Comparison of ENCODE assay signal across 1 cellular context in genomic region chr11:69337211-69337721, GRCh38.
TF ChIP-seq lines count a peak whose summit lies in the region.

No MANE protein-coding gene starts in this region.

TF ChIP-seq in SK-N-SH treated with all-trans-retinoic acid at 6 μM for 48 hours, 23 proteins besides CTCF, POLR2A, EP300 and RAD21 (continued from another document):
- TF ChIP-seq, protein P1, sequence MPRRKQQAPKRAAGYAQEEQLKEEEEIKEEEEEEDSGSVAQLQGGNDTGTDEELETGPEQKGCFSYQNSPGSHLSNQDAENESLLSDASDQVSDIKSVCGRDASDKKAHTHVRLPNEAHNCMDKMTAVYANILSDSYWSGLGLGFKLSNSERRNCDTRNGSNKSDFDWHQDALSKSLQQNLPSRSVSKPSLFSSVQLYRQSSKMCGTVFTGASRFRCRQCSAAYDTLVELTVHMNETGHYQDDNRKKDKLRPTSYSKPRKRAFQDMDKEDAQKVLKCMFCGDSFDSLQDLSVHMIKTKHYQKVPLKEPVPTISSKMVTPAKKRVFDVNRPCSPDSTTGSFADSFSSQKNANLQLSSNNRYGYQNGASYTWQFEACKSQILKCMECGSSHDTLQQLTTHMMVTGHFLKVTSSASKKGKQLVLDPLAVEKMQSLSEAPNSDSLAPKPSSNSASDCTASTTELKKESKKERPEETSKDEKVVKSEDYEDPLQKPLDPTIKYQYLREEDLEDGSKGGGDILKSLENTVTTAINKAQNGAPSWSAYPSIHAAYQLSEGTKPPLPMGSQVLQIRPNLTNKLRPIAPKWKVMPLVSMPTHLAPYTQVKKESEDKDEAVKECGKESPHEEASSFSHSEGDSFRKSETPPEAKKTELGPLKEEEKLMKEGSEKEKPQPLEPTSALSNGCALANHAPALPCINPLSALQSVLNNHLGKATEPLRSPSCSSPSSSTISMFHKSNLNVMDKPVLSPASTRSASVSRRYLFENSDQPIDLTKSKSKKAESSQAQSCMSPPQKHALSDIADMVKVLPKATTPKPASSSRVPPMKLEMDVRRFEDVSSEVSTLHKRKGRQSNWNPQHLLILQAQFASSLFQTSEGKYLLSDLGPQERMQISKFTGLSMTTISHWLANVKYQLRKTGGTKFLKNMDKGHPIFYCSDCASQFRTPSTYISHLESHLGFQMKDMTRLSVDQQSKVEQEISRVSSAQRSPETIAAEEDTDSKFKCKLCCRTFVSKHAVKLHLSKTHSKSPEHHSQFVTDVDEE (CRISPR knock-in tag; IDR thresholded peaks at IDR 0.05), result no peak
- TF ChIP-seq ZNF70 (CRISPR knock-in tag; IDR thresholded peaks at IDR 0.05), result no peak
- no peak for TF ChIP-seq TCF4 (CRISPR knock-in tag; IDR thresholded peaks at IDR 0.05; ENCODE audit: borderline replicate concordance)
- TF ChIP-seq SNAI2 (CRISPR knock-in tag; IDR thresholded peaks at IDR 0.05), result no peak
- no peak for TF ChIP-seq ZNF565 (CRISPR knock-in tag; conservative IDR thresholded peaks at IDR 0.05; ENCODE audit: low read depth)
- TF ChIP-seq ZFP30 (CRISPR knock-in tag; IDR thresholded peaks at IDR 0.05), result no peak
- TF ChIP-seq ISL1 (CRISPR knock-in tag; IDR thresholded peaks at IDR 0.05), result no peak
- TF ChIP-seq POU6F1 (CRISPR knock-in tag; IDR thresholded peaks at IDR 0.05; ENCODE audit: borderline replicate concordance, low read depth), result no peak
- TF ChIP-seq OSR1 (CRISPR knock-in tag; IDR thresholded peaks at IDR 0.05), result no peak
- no peak for TF ChIP-seq ZC3H10 (CRISPR knock-in tag; IDR thresholded peaks at IDR 0.05)
- TF ChIP-seq PPARA (CRISPR knock-in tag; IDR thresholded peaks at IDR 0.05; ENCODE audit: borderline replicate concordance), result no peak
- TF ChIP-seq BACH2 (CRISPR knock-in tag; IDR thresholded peaks at IDR 0.05; ENCODE audit: borderline replicate concordance), result no peak
- TF ChIP-seq CSDC2 (CRISPR knock-in tag; IDR thresholded peaks at IDR 0.05), result no peak
- TF ChIP-seq PATZ1 (CRISPR knock-in tag; IDR thresholded peaks at IDR 0.05; ENCODE audit: borderline replicate concordance), result no peak
TF ChIP-seq in SK-N-SH treated with all-trans-retinoic acid at 6 μM for 48 hours: peak in this region for 0.
